ENCODE assay signal across 36 cellular contexts in genomic region chr19:23561341-23561740, GRCh38.
"Had no signal": no experiment of that assay in that cellular context is flagged by ENCODE, and none has a peak within 500 bp of the region (broad histone marks: within the 10 kb centered on the region; RNA-seq: fewer than 3 reads in every experiment).

No MANE protein-coding gene starts in this region.

- DNase-seq: activated B cell treated with CpG ODN at 0.5 μM for 24 hours; activated CD4-positive, alpha-beta T cell treated with anti-CD3 and anti-CD28 coated beads for 48 hours; activated CD4-positive, alpha-beta T cell treated with anti-CD3 and anti-CD28 coated beads, Interleukin-2, amount 50 U/mL, for 1 hour; activated CD4-positive, alpha-beta T cell treated with anti-CD3 and anti-CD28 coated beads, Interleukin-2, amount 50 U/mL, for 48 hours; activated CD8-positive, alpha-beta memory T cell treated with anti-CD3 and anti-CD28 coated beads for 24 hours; activated CD8-positive, alpha-beta T cell treated with anti-CD3 and anti-CD28 coated beads for 36 hours; activated effector memory CD4-positive, alpha-beta T cell treated with anti-CD3 and anti-CD28 coated beads, Interleukin-2, amount 50 U/mL, for 16 hours; activated naive CD4-positive, alpha-beta T cell treated with anti-CD3 and anti-CD28 coated beads for 36 hours; activated naive CD8-positive, alpha-beta T cell treated with anti-CD3 and anti-CD28 coated beads for 36 hours; activated naive CD8-positive, alpha-beta T cell treated with anti-CD3 and anti-CD28 coated beads, Interleukin-2, amount 50 U/mL, for 24 hours; activated T-cell treated with anti-CD3 and anti-CD28 coated beads, Interleukin-2, amount 50 U/mL, for 4 hours; adrenal gland; amygdala; aorta; body of pancreas; central memory CD4-positive, alpha-beta T cell; cerebellar nuclear complex; colonic mucosa; dorsolateral prefrontal cortex; effector memory CD4-positive, alpha-beta T cell; endodermal cell; erythroblast; foreskin keratinocyte; gastrocnemius medialis; heart right ventricle; T-helper 17 cell; T1000; WERI-Rb-1 had no signal

- H3K9me3 ChIP-seq: adrenal gland, body of pancreas, colonic mucosa, esophagus muscularis mucosa, gastrocnemius medialis had no signal

- H3K36me3 ChIP-seq: adrenal gland, cardiac muscle cell, colonic mucosa, esophagus muscularis mucosa, gastrocnemius medialis, heart right ventricle, WERI-Rb-1 had no signal

- H3K4me1 Mint-ChIP-seq: activated B cell treated with CpG ODN at 0.5 μM for 24 hours; activated naive CD4-positive, alpha-beta T cell treated with anti-CD3 and anti-CD28 coated beads, Interleukin-2, amount 50 U/mL, for 24 hours; activated naive CD8-positive, alpha-beta T cell treated with anti-CD3 and anti-CD28 coated beads for 36 hours; activated naive CD8-positive, alpha-beta T cell treated with anti-CD3 and anti-CD28 coated beads, Interleukin-2, amount 50 U/mL, for 24 hours; endodermal cell; T-helper 17 cell had no signal

- ATAC-seq: activated CD4-positive, CD25-positive, alpha-beta regulatory T cell treated with anti-CD3 and anti-CD28 coated beads, Interleukin-2, amount 50 U/mL, for 24 hours; activated CD8-positive, alpha-beta T cell treated with anti-CD3 and anti-CD28 coated beads for 36 hours; activated naive CD8-positive, alpha-beta T cell treated with anti-CD3 and anti-CD28 coated beads, Interleukin-2, amount 50 U/mL, for 24 hours; activated T-cell treated with anti-CD3 and anti-CD28 coated beads, Interleukin-2, amount 50 U/mL, for 4 hours; body of pancreas; foreskin keratinocyte; gastrocnemius medialis; heart right ventricle; T-helper 17 cell had no signal

- H3K4me1 ChIP-seq: adrenal gland, body of pancreas, colonic mucosa, esophagus muscularis mucosa, foreskin keratinocyte, gastrocnemius medialis, heart right ventricle had no signal

- H3K4me3 ChIP-seq: adrenal gland, body of pancreas, cardiac muscle cell, colonic mucosa, dorsolateral prefrontal cortex, esophagus muscularis mucosa, gastrocnemius medialis, heart right ventricle, hepatocyte had no signal

- H3K27ac ChIP-seq: adrenal gland, body of pancreas, cardiac muscle cell, colonic mucosa, dorsolateral prefrontal cortex, esophagus muscularis mucosa, foreskin keratinocyte, gastrocnemius medialis, heart right ventricle, hepatocyte, WERI-Rb-1 had no signal

- H3K27ac Mint-ChIP-seq: activated B cell treated with CpG ODN at 0.5 μM for 24 hours; activated CD8-positive, alpha-beta T cell treated with anti-CD3 and anti-CD28 coated beads for 36 hours; activated naive CD4-positive, alpha-beta T cell treated with anti-CD3 and anti-CD28 coated beads for 36 hours; activated naive CD4-positive, alpha-beta T cell treated with anti-CD3 and anti-CD28 coated beads, Interleukin-2, amount 50 U/mL, for 24 hours; activated naive CD8-positive, alpha-beta T cell treated with anti-CD3 and anti-CD28 coated beads for 36 hours; activated naive CD8-positive, alpha-beta T cell treated with anti-CD3 and anti-CD28 coated beads, Interleukin-2, amount 50 U/mL, for 24 hours; activated T-helper 2 cell treated with anti-CD3 and anti-CD28 coated beads, Interferon-gamma antibody, Interleukin-2, Interleukin-4, amounts not matched to agents 10 μg/mL and 5 μg/mL and 100 μg/mL, durations not matched to agents 14 hours and 24 hours and 36 hours; dendritic cell treated with granulocyte-macrophage colony-stimulating factor and Interleukin-4, amounts not matched to agents 40 ng/mL and 50 ng/mL, for 4 days; endodermal cell; T-helper 17 cell; T-helper 2 cell treated with Interferon-gamma antibody and Interleukin-4, amounts not matched to agents 5 μg/mL and 100 μg/mL, for 36 hours had no signal

- H3K27me3 ChIP-seq: adrenal gland, body of pancreas, cardiac muscle cell, colonic mucosa, dorsolateral prefrontal cortex, esophagus muscularis mucosa, foreskin keratinocyte, gastrocnemius medialis, heart right ventricle, hepatocyte had no signal

- H3K4me3 Mint-ChIP-seq: activated B cell treated with CpG ODN at 0.5 μM for 24 hours; activated CD8-positive, alpha-beta T cell treated with anti-CD3 and anti-CD28 coated beads for 36 hours; activated naive CD4-positive, alpha-beta T cell treated with anti-CD3 and anti-CD28 coated beads for 36 hours; activated naive CD4-positive, alpha-beta T cell treated with anti-CD3 and anti-CD28 coated beads, Interleukin-2, amount 50 U/mL, for 24 hours; activated naive CD8-positive, alpha-beta T cell treated with anti-CD3 and anti-CD28 coated beads for 36 hours; activated naive CD8-positive, alpha-beta T cell treated with anti-CD3 and anti-CD28 coated beads, Interleukin-2, amount 50 U/mL, for 24 hours; activated T-cell treated with anti-CD3 and anti-CD28 coated beads, Interleukin-2, amount 50 U/mL, for 4 hours; dendritic cell treated with granulocyte-macrophage colony-stimulating factor and Interleukin-4, amounts not matched to agents 40 ng/mL and 50 ng/mL, for 4 days; endodermal cell; T-helper 17 cell; T-helper 2 cell treated with Interferon-gamma antibody and Interleukin-4, amounts not matched to agents 5 μg/mL and 100 μg/mL, for 36 hours had no signal

- H3K36me3 Mint-ChIP-seq: activated naive CD4-positive, alpha-beta T cell treated with anti-CD3 and anti-CD28 coated beads, Interleukin-2, amount 50 U/mL, for 24 hours; activated naive CD8-positive, alpha-beta T cell treated with anti-CD3 and anti-CD28 coated beads for 36 hours had no signal

- H3K27me3 Mint-ChIP-seq: activated B cell treated with CpG ODN at 0.5 μM for 24 hours; activated naive CD4-positive, alpha-beta T cell treated with anti-CD3 and anti-CD28 coated beads, Interleukin-2, amount 50 U/mL, for 24 hours; activated naive CD8-positive, alpha-beta T cell treated with anti-CD3 and anti-CD28 coated beads for 36 hours; activated naive CD8-positive, alpha-beta T cell treated with anti-CD3 and anti-CD28 coated beads, Interleukin-2, amount 50 U/mL, for 24 hours; dendritic cell treated with granulocyte-macrophage colony-stimulating factor and Interleukin-4, amounts not matched to agents 40 ng/mL and 50 ng/mL, for 4 days; T-helper 17 cell had no signal
